8 cellular contexts compared by ENCODE assay signal in the genomic region with DNA sequence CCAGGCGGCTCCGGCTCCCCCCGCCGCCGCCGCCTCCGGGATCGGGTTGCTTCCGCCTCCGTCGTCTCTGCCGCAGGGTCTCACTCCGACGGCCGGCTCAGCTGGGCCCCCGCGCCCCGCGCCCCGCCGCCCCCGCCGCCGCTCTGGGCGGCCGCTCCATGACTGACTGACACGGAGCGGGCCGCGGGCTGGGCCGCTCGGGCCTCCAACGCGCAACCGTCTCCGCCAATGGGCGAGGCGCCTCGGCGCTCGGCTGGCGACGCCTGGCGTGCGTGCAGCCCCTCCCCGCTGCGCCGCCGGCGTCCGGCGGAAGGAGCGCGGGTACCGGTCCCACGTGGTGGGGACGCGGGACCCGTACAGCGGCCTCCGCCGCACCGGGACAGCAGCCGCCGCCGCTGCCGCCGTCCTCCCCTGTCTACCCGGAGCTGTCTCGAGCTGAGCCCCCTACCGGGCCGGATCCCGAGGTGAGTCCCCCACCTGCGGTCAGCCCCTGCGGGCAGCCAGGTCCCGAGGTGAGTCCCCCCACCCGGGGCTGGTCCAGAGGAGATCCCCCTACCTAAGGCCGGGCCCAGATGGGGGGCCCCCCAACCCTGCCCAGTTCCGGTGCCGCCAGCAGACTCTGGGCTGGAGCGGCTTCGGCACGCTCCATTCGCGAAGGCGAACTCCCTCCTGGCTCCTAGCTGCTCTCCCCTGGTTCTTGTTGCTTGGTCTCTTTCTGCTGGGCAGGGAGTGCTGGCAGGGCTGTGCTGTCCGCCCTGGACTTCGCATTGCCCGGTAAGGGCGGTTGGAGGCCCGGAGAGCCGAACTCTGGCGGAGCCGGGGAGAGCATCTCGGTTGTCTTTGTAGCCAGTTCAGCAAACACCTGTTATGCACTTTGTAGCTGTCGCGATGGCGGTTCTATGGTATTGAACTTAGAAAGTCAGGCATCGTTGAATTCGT. TPM values are rescaled to one million over a fixed set of nuclear protein-coding genes. Genes with fewer than 3 reads are reported as not detected.
DNase-seq lines count a peak whose midpoint lies in the region; ATAC-seq and TF ChIP-seq lines count a peak whose summit lies in the region.

TAF5L (minus strand) TSS at position 230 of the 939 bp plus-strand sequence. CDS start 11,640 bp downstream, outside the sequence.
URB2 (plus strand) TSS at position 355 of the 939 bp plus-strand sequence. CDS start 1,387 bp downstream, outside the sequence.

- H3K36me3 ChIP-seq in neural progenitor cell, result no peaks in the 10 kb centered on the region
- no peaks in the 10 kb centered on the region for H3K36me3 ChIP-seq in stomach smooth muscle (ENCODE audit: control insufficient read depth in 2 of 2, insufficient read depth in 2 of 2, low read length in 2 of 2)

- no peaks in the 10 kb centered on the region for H3K27me3 ChIP-seq in foreskin keratinocyte
- H3K27me3 ChIP-seq in neural progenitor cell, result no peaks in the 10 kb centered on the region
- no peaks in the 10 kb centered on the region for H3K27me3 ChIP-seq in stomach smooth muscle (ENCODE audit: control insufficient read depth in 1 of 2, insufficient read depth in 2 of 2, low read length in 2 of 2)

- H3K27ac ChIP-seq in foreskin keratinocyte (peak within 1 kb of the TSS; percentile 30), neural progenitor cell (peak within 1 kb of the TSS; percentile 75), stomach smooth muscle (ENCODE audit: low read length) (peak within 1 kb of the TSS; percentile 70)

- ATAC-seq in GM21786 (IDR thresholded peaks at IDR 0.05; ENCODE audit: unreplicated experiment) (peak; percentile 78), foreskin keratinocyte (peak; percentile 91)

- peak within 1 kb of the TSS; percentile 85 for H3K4me3 ChIP-seq in neural progenitor cell
- peak within 1 kb of the TSS; percentile 86 to 96 for H3K4me3 ChIP-seq in stomach smooth muscle (ENCODE audit: low read length in 2 of 2)

- H3K4me3 Mint-ChIP-seq in neural progenitor cell, result peak within 1 kb of the TSS; percentile 100

- peaks cover 3% of the 10 kb centered on the region for H3K36me3 Mint-ChIP-seq in neural progenitor cell

- H3K4me1 ChIP-seq in foreskin keratinocyte, result peaks cover 21% of the 10 kb centered on the region
- peaks cover 16% of the 10 kb centered on the region for H3K4me1 ChIP-seq in neural progenitor cell
- H3K4me1 ChIP-seq in stomach smooth muscle (ENCODE audit: control insufficient read depth, insufficient read depth, low read length), result peaks cover 23% of the 10 kb centered on the region

- peaks cover 2% of the 10 kb centered on the region for H3K27me3 Mint-ChIP-seq in neural progenitor cell (ENCODE audit: insufficient read depth, low read depth)

- peaks cover 46% of the 10 kb centered on the region for H4K20me1 ChIP-seq in neural progenitor cell (ENCODE audit: low read depth)

- peaks cover 25% of the 10 kb centered on the region for H3K4me1 Mint-ChIP-seq in neural progenitor cell

- H3K9me3 ChIP-seq in neural progenitor cell (ENCODE audit: low read depth), result no peaks in the 10 kb centered on the region
- H3K9me3 ChIP-seq in stomach smooth muscle (ENCODE audit: control insufficient read depth in 2 of 2, low read length in 2 of 2), result no peaks in the 10 kb centered on the region

- no peaks in the 10 kb centered on the region for H3K9me3 Mint-ChIP-seq in neural progenitor cell

- DNase-seq in Daoy (ENCODE audit: low read depth) (peak; percentile 96), Kasumi-1 (lab: John Stamatoyannopoulos, UW) (peak; percentile 73 to 80), SIG-M5 treated with dmso at 0.1 percent for 504 hours (lab: John Stamatoyannopoulos, UW; ENCODE audit: unreplicated experiment) (peak; percentile 90), activated gamma-delta T cell treated with Interleukin-2 at 50 U/mL for 16 hours (peak; percentile 76), foreskin keratinocyte (peak; percentile 57 to 73), neural progenitor cell (ENCODE audit: low spot score) (peak; percentile 97)

- peak within 1 kb of the TSS; percentile 81 for H2AFZ ChIP-seq in neural progenitor cell (replicated peaks)

- H3K27ac Mint-ChIP-seq in neural progenitor cell, result peak within 1 kb of the TSS; percentile 2

- peak within 1 kb of the TSS; percentile 95 for H3K4me2 ChIP-seq in neural progenitor cell

- peaks cover 93% of the 10 kb centered on the region for H3K79me2 ChIP-seq in neural progenitor cell (ENCODE audit: low read depth)

- peak within 1 kb of the TSS; percentile 56 for H3K9ac ChIP-seq in neural progenitor cell
- H3K9ac ChIP-seq in stomach smooth muscle (ENCODE audit: low read length in 2 of 2), result peak within 1 kb of the TSS; percentile 81 to 90

- TF ChIP-seq CTCF in foreskin keratinocyte (conservative IDR thresholded peaks at IDR 0.05) (no peak), neural progenitor cell (IDR thresholded peaks at IDR 0.05) (no peak)

- H3F3A ChIP-seq in neural progenitor cell (ENCODE audit: low read depth), result peaks cover 13% of the 10 kb centered on the region

RNA-seq across cellular contexts. Expression of gene TAF5L, which starts in this region (rescaled TPM):
- 13.2 and 18.7 TPM in 2 replicates for total RNA-seq in Daoy (2014; rRNA removed; shearing (Covaris generic))
- total RNA-seq in foreskin keratinocyte (25.5 and 26.1 TPM in 2 replicates), neural progenitor cell (ENCODE audit: low replicate concordance) (8.5 and 12.3 TPM in 2 replicates)
- polyA plus RNA-seq in foreskin keratinocyte, result 10.9 and 13.5 TPM in 2 replicates

RNA-seq across cellular contexts. Expression of gene URB2, which starts in this region (rescaled TPM):
- 21.4 and 23.0 TPM in 2 replicates for total RNA-seq in Daoy (2014; rRNA removed; shearing (Covaris generic))
- total RNA-seq in foreskin keratinocyte (15.7 and 17.8 TPM in 2 replicates), neural progenitor cell (ENCODE audit: low replicate concordance) (10.3 and 12.9 TPM in 2 replicates)
- polyA plus RNA-seq in foreskin keratinocyte, result 3.6 and 5.2 TPM in 2 replicates

Comparison
In these comparisons a context has a peak if more than half of its experiments do, and no peak if none do; other contexts are left out.
1. Peak in every context shown above with its lines: DNase-seq, ATAC-seq, H3K4me3 ChIP-seq and H3K27ac ChIP-seq.